Comparison of ENCODE assay signal across 8 cellular contexts in genomic region chr4:6268650-6269399, GRCh38. TPM values are rescaled to one million over a fixed set of nuclear protein-coding genes. Genes with fewer than 3 reads are reported as not detected.
A peak's percentile ranks its signal among the peaks of the same experiment; 100 is the strongest.
DNase-seq lines count a peak whose midpoint lies in the region; ATAC-seq and TF ChIP-seq lines count a peak whose summit lies in the region.

No MANE protein-coding gene starts in this region.

- 64% methylated on average over 11 of the region's 13 CpGs for WGBS in esophagus muscularis mucosa

- in situ Hi-C loops in gastrocnemius medialis (cut with MboI; ENCODE audit: low sequenced_read_pairs in 4 of 4) = no loop called here

- DNase-seq in NCI-H1092 (lab: John Stamatoyannopoulos, UW) (peak; percentile 45), esophagus muscularis mucosa (ENCODE audit: extremely low spot score) (no peak), gastrocnemius medialis (no peak), DMS53 treated with DMSO at 0.1 percent for 48 hours (lab: John Stamatoyannopoulos, UW; ENCODE audit: unreplicated experiment) (no peak), foreskin melanocyte (no peak), DMS153 (lab: John Stamatoyannopoulos, UW) (no peak)

- H3K9me3 ChIP-seq in esophagus muscularis mucosa (no peaks in the 10 kb centered on the region), gastrocnemius medialis (no peaks in the 10 kb centered on the region)

- TF ChIP-seq EP300 in esophagus muscularis mucosa (IDR thresholded peaks at IDR 0.05) = no peak

- H3K27me3 ChIP-seq in esophagus muscularis mucosa (no peaks in the 10 kb centered on the region), gastrocnemius medialis (no peaks in the 10 kb centered on the region)

- TF ChIP-seq CTCF in esophagus muscularis mucosa (IDR thresholded peaks at IDR 0.05) = no peak
- TF ChIP-seq CTCF in gastrocnemius medialis (IDR thresholded peaks at IDR 0.05 in 4 of 5, conservative IDR thresholded peaks at IDR 0.05 in 1 of 5) = no peak

- peak overlapping the region; percentile 86 to 99 (median 96) for H3K4me3 ChIP-seq in esophagus muscularis mucosa
- H3K4me3 ChIP-seq in gastrocnemius medialis = peak overlapping the region; percentile 36 to 80 (median 56)

- intact Hi-C loops in esophagus muscularis mucosa (cut with DNase I) = no loop called here
- intact Hi-C loops in gastrocnemius medialis (cut with DNase I; ENCODE audit: low total_unique reads) = loop anchor here (10.0 kb wide), 1 partner anchor 836 kb away; no protein-coding TSS in a partner anchor

- H3K36me3 ChIP-seq in esophagus muscularis mucosa = no peaks in the 10 kb centered on the region
- no peaks in the 10 kb centered on the region for H3K36me3 ChIP-seq in gastrocnemius medialis

- H3K27ac ChIP-seq in esophagus muscularis mucosa (replicated peaks in 1 of 4) (peak overlapping the region; percentile 69 to 95 (median 93)), gastrocnemius medialis (peak overlapping the region; percentile 19 to 57 (median 53))

- TF ChIP-seq POLR2A in esophagus muscularis mucosa (IDR thresholded peaks at IDR 0.05; ENCODE audit: low read depth) = no peak
- TF ChIP-seq POLR2A in gastrocnemius medialis (IDR thresholded peaks at IDR 0.05) = no peak

- ATAC-seq in GM19043 (IDR thresholded peaks at IDR 0.05; ENCODE audit: low read depth, unreplicated experiment) (peak; percentile 7), gastrocnemius medialis (peak in 1 of 2 donors; percentile 7), GM19455 (IDR thresholded peaks at IDR 0.05; ENCODE audit: unreplicated experiment) (no peak)

- H3K4me1 ChIP-seq in esophagus muscularis mucosa (peaks cover 40 to 44% (median 43%) of the 10 kb centered on the region in 4 donors), gastrocnemius medialis (peaks cover 28 to 35% of the 10 kb centered on the region in 2 donors)

RNA-seq across cellular contexts. Expression of gene WFS1, which starts 0.8 kb away (rescaled TPM):
- total RNA-seq in esophagus muscularis mucosa = 100 to 1,000 TPM in 2 of 4 donors, 10 to 100 TPM in 2; 62.3 to 159 (median 104) TPM
- total RNA-seq in gastrocnemius medialis = 10 to 100 TPM; 13.6 to 23.7 (median 15.6) TPM
